Comparison of ENCODE assay signal across 8 cellular contexts in the genomic region with DNA sequence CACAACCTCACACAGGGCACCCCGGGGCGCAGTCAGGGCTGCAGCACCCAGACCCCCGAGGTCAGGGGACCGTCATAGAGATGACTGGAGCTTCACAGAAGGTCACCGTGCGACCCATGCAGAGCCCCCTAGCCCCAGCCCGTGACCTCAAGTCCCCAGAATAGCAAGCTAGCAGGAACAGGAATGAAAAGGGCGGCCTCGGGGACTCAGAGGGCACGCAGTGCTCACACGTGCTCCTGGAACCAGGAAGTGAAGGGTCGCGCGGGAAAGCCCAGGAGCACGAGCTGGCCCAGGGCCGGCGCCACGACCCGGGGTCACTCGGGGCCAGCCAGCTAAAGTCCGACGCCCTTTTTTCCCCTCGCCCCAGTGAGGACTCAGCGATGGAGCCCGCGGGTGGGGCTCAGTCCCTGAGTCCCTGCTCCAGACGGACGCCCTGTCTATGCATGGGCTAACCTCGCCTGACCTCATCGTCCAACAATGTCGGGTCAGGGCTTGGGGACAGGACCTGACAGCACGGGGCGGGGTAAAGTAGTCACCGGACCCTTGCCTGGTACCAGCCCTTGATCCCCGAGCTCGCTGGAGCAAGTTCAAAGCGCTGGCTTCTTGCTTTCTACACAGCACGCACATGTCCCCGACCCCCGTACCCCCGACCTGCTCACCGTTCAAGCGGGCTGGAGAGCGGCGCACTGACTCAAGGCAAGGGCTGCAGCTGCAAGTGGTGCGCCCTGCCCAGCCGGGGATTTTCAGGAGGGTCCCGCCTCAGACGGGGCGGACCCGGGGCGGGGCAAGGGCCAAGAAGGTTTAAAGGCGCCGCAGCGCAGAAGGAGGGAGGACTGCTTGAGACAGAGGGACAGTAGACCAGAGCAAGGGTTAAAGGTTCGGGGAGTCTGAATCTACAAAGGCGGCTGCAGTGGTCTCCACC. TPM values are rescaled to one million over a fixed set of nuclear protein-coding genes. Genes with fewer than 3 reads are reported as not detected.
DNase-seq lines count a peak whose midpoint lies in the region; ATAC-seq and TF ChIP-seq lines count a peak whose summit lies in the region.

Gene TAGLN2 (minus strand): TSS at position 717 of the 922 bp plus-strand sequence. CDS start 4,998 bp downstream, outside the sequence.

- ATAC-seq in GM19328 (IDR thresholded peaks at IDR 0.05; ENCODE audit: unreplicated experiment) (peak; percentile 53), HG03469 (IDR thresholded peaks at IDR 0.05; ENCODE audit: unreplicated experiment) (peak; percentile 53)

- H3K4me1 ChIP-seq in OCI-LY7 (ENCODE audit: insufficient read depth, low read length, poor library complexity, severe bottlenecking), result peaks cover 43% of the 10 kb centered on the region

- TF ChIP-seq CTCF in OCI-LY7 (conservative IDR thresholded peaks at IDR 0.05; ENCODE audit: low read length), result no peak

- POLR2A ChIA-PET in OCI-LY7 (lab: Charles Lee), result interaction anchor here (2.2 kb wide), 1 partner anchor 8 kb away, joined by 6 read pairs; no protein-coding TSS in a partner anchor

- H3K36me3 ChIP-seq in OCI-LY7 (ENCODE audit: insufficient read depth, low read length), result peaks cover 11% of the 10 kb centered on the region

- BruUV-seq in OCI-LY7 (replicated peaks; lab: Mats Ljungman, UMichigan), result TSS peak; percentile 60

- peak within 1 kb of the TSS; percentile 90; the same call in 1 of the 2 replicates for H2AFZ ChIP-seq in OCI-LY7 (ENCODE audit: low read length)

- peak within 1 kb of the TSS; percentile 90 for H3K4me2 ChIP-seq in OCI-LY7 (ENCODE audit: low read length)

- no peaks in the 10 kb centered on the region for H3K9me3 ChIP-seq in OCI-LY7 (ENCODE audit: low read length)

- peaks cover 47% of the 10 kb centered on the region; the same call in 1 of the 2 replicates for H3K79me2 ChIP-seq in OCI-LY7 (ENCODE audit: insufficient read depth, low read depth, low read length)

- CTCF ChIA-PET in OCI-LY7 (lab: Charles Lee; ENCODE audit: unreplicated experiment), result interaction anchor here (0.6 kb wide), 1 partner anchor 164 kb away, joined by 4 read pairs; no protein-coding TSS in a partner anchor

- H4K20me1 ChIP-seq in OCI-LY7 (ENCODE audit: insufficient read depth, low read length), result no peaks in the 10 kb centered on the region

- H3K9me2 ChIP-seq in OCI-LY7 (ENCODE audit: insufficient read depth, low read length), result no peaks in the 10 kb centered on the region

- TF ChIP-seq POLR2A in erythroblast (IDR thresholded peaks at IDR 0.05; ENCODE audit: low read length), result peak; percentile 98

- H3K27ac ChIP-seq in OCI-LY7 (ENCODE audit: low read depth, low read length, poor library complexity, severe bottlenecking), result peak within 1 kb of the TSS; percentile 80

- peak within 1 kb of the TSS; percentile 94 for H3K4me3 ChIP-seq in OCI-LY7 (ENCODE audit: low read depth, low read length, poor library complexity, severe bottlenecking)

- DNase-seq in CD1c-positive myeloid dendritic cell (ENCODE audit: extremely low spot score), result peak; percentile 89
- peak; percentile 94 for DNase-seq in OCI-LY7 (ENCODE audit: low spot score)
- DNase-seq in activated T-cell treated with anti-CD3 and anti-CD28 coated beads, Interleukin-2, amount 50 U/mL, for 1 hour, result peak; percentile 93
- peak; percentile 88 to 89 for DNase-seq in erythroblast (lab: John Stamatoyannopoulos, UW)
- peak; percentile 91 for DNase-seq in myocyte (ENCODE audit: low read depth)
- DNase-seq in stimulated activated CD8-positive, alpha-beta memory T cell treated with anti-CD3 and anti-CD28 coated beads, Interleukin-7, amount 100 ng/mL, for 4 hours (ENCODE audit: low read depth in 2 of 2), result peak; percentile 79 to 89

- intact Hi-C loops in OCI-LY7 (cut with micrococcal nuclease; ENCODE audit: unreplicated experiment), result no loop called here

RNA-seq across cellular contexts. Expression of gene TAGLN2, which starts in this region (rescaled TPM):
- 193 and 260 TPM in 2 replicates for total RNA-seq in OCI-LY7 (2014; rRNA removed; shearing (Covaris generic))
- 195 and 215 TPM in 2 replicates for total RNA-seq in OCI-LY7 (2022)
- 65.1 and 75.5 TPM in 2 replicates for total RNA-seq in myocyte
- 325 TPM for polyA plus RNA-seq in myocyte (2012)

Comparison
In these comparisons a context has a peak if more than half of its experiments do, and no peak if none do; other contexts are left out.
1. Peak in every context shown above with its lines: DNase-seq, ATAC-seq, H3K4me3 ChIP-seq and H3K27ac ChIP-seq.